In the genomic region with DNA sequence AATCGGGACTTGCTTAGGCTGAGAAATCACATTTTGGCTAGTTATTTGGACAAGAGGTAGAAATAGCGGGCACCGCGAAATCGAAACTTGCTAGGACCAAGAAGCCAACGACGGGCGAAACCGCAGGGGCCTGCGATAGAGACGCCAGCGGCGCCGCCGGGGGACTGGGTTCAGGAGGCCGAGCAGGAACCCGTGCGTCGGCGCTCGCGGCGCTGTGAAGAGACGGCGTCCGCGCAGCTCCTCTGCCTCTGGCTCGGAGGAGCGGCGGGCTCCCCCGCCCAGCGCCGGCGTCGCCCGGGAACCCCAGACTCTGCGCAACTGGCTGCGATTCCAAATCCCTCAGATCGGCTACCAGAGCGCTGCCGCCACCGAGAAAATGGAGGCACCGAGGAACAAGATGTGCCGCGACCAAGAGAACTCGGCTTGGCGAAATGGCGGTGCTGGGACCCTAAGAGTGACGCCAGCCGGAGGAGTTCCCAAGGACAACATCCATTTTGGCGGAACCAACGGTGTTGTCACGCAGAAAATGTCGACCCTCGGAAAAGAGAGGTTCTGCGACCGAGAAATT, we compare ENCODE assay signal across 8 cellular contexts. TPM values are rescaled to one million over a fixed set of nuclear protein-coding genes. Genes with fewer than 3 reads are reported as not detected.
A peak's percentile ranks its signal among the peaks of the same experiment; 100 is the strongest.
DNase-seq lines count a peak whose midpoint lies in the region; ATAC-seq and TF ChIP-seq lines count a peak whose summit lies in the region.

No MANE protein-coding gene starts in this region.

- H3F3A ChIP-seq in Loucy (ENCODE audit: low read depth) (peaks cover 6% of the 10 kb centered on the region; the same call in 1 of the 2 replicates), SU-DHL-6 (ENCODE audit: insufficient read depth) (peaks cover 8% of the 10 kb centered on the region)

- H3K9ac ChIP-seq in Loucy (ENCODE audit: low read depth, low read length, poor library complexity, severe bottlenecking), result peak overlapping the region; percentile 100
- peak overlapping the region; percentile 86 for H3K9ac ChIP-seq in SU-DHL-6 (ENCODE audit: low read length)

- TF ChIP-seq CTCF in Loucy (conservative IDR thresholded peaks at IDR 0.05; ENCODE audit: low read length) (no peak), SU-DHL-6 (IDR thresholded peaks at IDR 0.05; ENCODE audit: insufficient read depth, low read length, poor library complexity, severe bottlenecking) (no peak), right atrium auricular region (IDR thresholded peaks at IDR 0.05) (no peak)

- under 1% methylated on average over 57 of the region's 57 CpGs for WGBS in urinary bladder

- H3K27me3 ChIP-seq in Loucy (ENCODE audit: insufficient read depth, low read length, poor library complexity, severe bottlenecking) (no peaks in the 10 kb centered on the region), SU-DHL-6 (ENCODE audit: low read length) (no peaks in the 10 kb centered on the region), right atrium auricular region (no peaks in the 10 kb centered on the region)

- H3K4me1 ChIP-seq in Loucy (ENCODE audit: insufficient read depth, low read length, poor library complexity, severe bottlenecking), result peaks cover 38% of the 10 kb centered on the region
- peaks cover 0 to 31% of the 10 kb centered on the region in 2 donors for H3K4me1 ChIP-seq in right atrium auricular region
- H3K4me1 ChIP-seq in urinary bladder (ENCODE audit: insufficient read depth), result peaks cover 7% of the 10 kb centered on the region

- H2AFZ ChIP-seq in Loucy (ENCODE audit: low read length) (peak overlapping the region; percentile 56), SU-DHL-6 (ENCODE audit: low read depth, low read length, severe bottlenecking) (peak overlapping the region; percentile 87)

- H3K9me3 ChIP-seq in Loucy (ENCODE audit: insufficient read depth, low read depth, low read length), result no peaks in the 10 kb centered on the region
- H3K9me3 ChIP-seq in SU-DHL-6 (ENCODE audit: insufficient read depth, low read length), result no peaks in the 10 kb centered on the region
- no peaks in the 10 kb centered on the region for H3K9me3 ChIP-seq in right atrium auricular region

- peak; percentile 94 for DNase-seq in DMS153 treated with DMSO at 0.1 percent for 48 hours (lab: John Stamatoyannopoulos, UW; ENCODE audit: unreplicated experiment)
- peak; percentile 67 for DNase-seq in amniotic epithelial cell (ENCODE audit: low read depth)
- peak; percentile 76 for DNase-seq in right atrium auricular region (ENCODE audit: low spot score)
- DNase-seq in pulmonary artery endothelial cell (ENCODE audit: low read depth, low spot score), result peak; percentile 20

- H3K9me2 ChIP-seq in Loucy (replicated peaks; ENCODE audit: low read depth, low read length) (no peaks in the 10 kb centered on the region), SU-DHL-6 (replicated peaks; ENCODE audit: insufficient read depth, low read length) (no peaks in the 10 kb centered on the region)

- H3K4me3 ChIP-seq in Loucy (ENCODE audit: low read length, poor library complexity, severe bottlenecking) (peak overlapping the region; percentile 100), SU-DHL-6 (ENCODE audit: insufficient read depth, low read length, poor library complexity, severe bottlenecking) (peak overlapping the region; percentile 71), right atrium auricular region (peak overlapping the region; percentile 73 to 91), urinary bladder (ENCODE audit: low read depth, low read length) (peak overlapping the region; percentile 70)

- peaks cover 8% of the 10 kb centered on the region; the same call in 1 of the 2 replicates for H3K36me3 ChIP-seq in Loucy (ENCODE audit: insufficient read depth, low read length)
- H3K36me3 ChIP-seq in SU-DHL-6 (ENCODE audit: low read length), result 0 out of 2 replicates have a peak, but pooled peaks cover 3% of the 10 kb centered on the region
- peaks cover 12% of the 10 kb centered on the region for H3K36me3 ChIP-seq in right atrium auricular region
- no peaks in the 10 kb centered on the region for H3K36me3 ChIP-seq in urinary bladder (ENCODE audit: insufficient read depth)

- H4K20me1 ChIP-seq in Loucy (ENCODE audit: insufficient read depth, low read length, poor library complexity, severe bottlenecking) (peaks cover 4% of the 10 kb centered on the region), SU-DHL-6 (ENCODE audit: low read depth, low read length) (no peaks in the 10 kb centered on the region)

- ATAC-seq in GM21717 (IDR thresholded peaks at IDR 0.05; ENCODE audit: unreplicated experiment), result peak; percentile 33

- H3K79me2 ChIP-seq in Loucy (ENCODE audit: insufficient read depth, low read length) (peaks cover 95% of the 10 kb centered on the region), SU-DHL-6 (ENCODE audit: insufficient read depth, low read length) (peaks cover 20% of the 10 kb centered on the region)

- H3K27ac ChIP-seq in SU-DHL-6 (ENCODE audit: low read depth, low read length) (peak overlapping the region; percentile 86), right atrium auricular region (peak overlapping the region; percentile 99 to 100), urinary bladder (ENCODE audit: low read depth) (peak overlapping the region; percentile 97)

- peak overlapping the region; percentile 98 for H3K4me2 ChIP-seq in Loucy (ENCODE audit: low read depth, low read length, poor library complexity, severe bottlenecking)
- H3K4me2 ChIP-seq in SU-DHL-6 (ENCODE audit: low read depth, low read length, poor library complexity, severe bottlenecking), result peak overlapping the region; percentile 97

RNA-seq across cellular contexts. Expression of gene ANXA2R, which starts 26.2 kb away (rescaled TPM):
- total RNA-seq in right atrium auricular region (under 1 TPM in 1 of 2 donors, not detected in 1; 0.63 TPM), pulmonary artery endothelial cell (1.2 and 1.4 TPM in 2 replicates), urinary bladder (3.5 TPM)
- polyA plus RNA-seq in urinary bladder, result 2.9 TPM

RNA-seq across cellular contexts. Expression of gene ZNF131, which starts 54.4 kb away (rescaled TPM):
- total RNA-seq in right atrium auricular region (10 to 100 TPM; 14.8 to 16.4 TPM), pulmonary artery endothelial cell (28.5 and 32.1 TPM in 2 replicates), urinary bladder (69.7 TPM)
- polyA plus RNA-seq in urinary bladder, result 22.9 TPM

Comparison
In these comparisons a context has a peak if more than half of its experiments do, and no peak if none do; other contexts are left out.
1. Peak in every context shown above with its lines: DNase-seq, ATAC-seq, H3K4me3 ChIP-seq and H3K27ac ChIP-seq.
2. DNase-seq: peak in every context shown above with its lines; median percentile 94 in DMS153 treated with DMSO at 0.1 percent for 48 hours; 76 in right atrium auricular region; 67 in amniotic epithelial cell; 20 in pulmonary artery endothelial cell.